ENCODE assay signal across 12 cellular contexts in the genomic region with DNA sequence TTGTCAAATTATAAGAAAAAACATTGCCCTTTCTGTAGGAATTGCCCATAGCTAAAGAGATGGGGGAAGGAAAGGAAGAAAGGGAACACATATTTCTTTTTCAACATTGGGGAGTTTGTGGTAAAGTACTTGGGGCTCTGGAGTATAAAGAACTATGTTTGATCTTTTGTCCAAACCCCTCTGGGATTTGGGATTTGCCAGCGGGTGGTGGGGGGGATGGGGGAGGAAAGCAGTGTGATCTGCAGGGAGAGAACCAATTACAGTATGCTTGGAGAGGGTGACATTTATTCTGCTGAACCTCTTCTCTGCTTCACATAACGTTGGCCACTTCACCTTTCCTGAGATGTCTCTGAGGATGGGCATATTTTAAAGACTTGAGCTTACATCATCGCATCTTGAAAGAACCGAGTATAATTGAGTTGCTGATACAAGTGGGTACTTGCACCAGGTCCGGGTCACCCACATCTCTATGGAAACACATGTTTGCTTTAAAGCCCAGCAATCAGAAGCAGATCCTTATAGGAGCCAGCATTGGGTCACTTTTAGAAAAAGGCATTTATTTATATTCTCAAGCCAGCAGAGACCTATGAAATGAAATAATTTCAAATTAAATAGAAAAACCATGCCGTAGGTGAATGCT.
DNase-seq lines count a peak whose midpoint lies in the region; ATAC-seq and TF ChIP-seq lines count a peak whose summit lies in the region.
"Had no signal": no experiment of that assay in that cellular context is flagged by ENCODE, and none has a peak within 500 bp of the region (broad histone marks: within the 10 kb centered on the region; RNA-seq: fewer than 3 reads in every experiment).

No MANE protein-coding gene starts in this region.

- ATAC-seq in HG03095 (IDR thresholded peaks at IDR 0.05; ENCODE audit: unreplicated experiment), result no peak
- ATAC-seq: natural killer cell had no signal

- no peaks in the 10 kb centered on the region for H3K36me3 Mint-ChIP-seq in MCF 10A (ENCODE audit: insufficient read depth, unreplicated experiment)
- H3K36me3 Mint-ChIP-seq: natural killer cell had no signal

- H3K27me3 ChIP-seq in breast epithelium (no peaks in the 10 kb centered on the region), brain microvascular endothelial cell (replicated peaks) (no peaks in the 10 kb centered on the region), mesenchymal stem cell (ENCODE audit: control insufficient read depth in 1 of 2, insufficient read depth in 1 of 2, low read length in 2 of 2) (no peaks in the 10 kb centered on the region)
- H3K27me3 ChIP-seq: BLaER1 treated with 17β-estradiol and CSF1 and Interleukin-3, amounts not matched to agents 10 nM and 100 nM had no signal

- H3K4me3 Mint-ChIP-seq in MCF 10A (ENCODE audit: unreplicated experiment), result no peak overlapping the region
- H3K4me3 Mint-ChIP-seq: natural killer cell had no signal

- H3K36me3 ChIP-seq in breast epithelium, result no peaks in the 10 kb centered on the region
- H3K36me3 ChIP-seq in brain microvascular endothelial cell (replicated peaks), result no peaks in the 10 kb centered on the region
- peaks cover 0 to 3% of the 10 kb centered on the region in 2 experiments for H3K36me3 ChIP-seq in mesenchymal stem cell (ENCODE audit: control insufficient read depth in 1 of 2, insufficient read depth in 2 of 2, low read depth in 1 of 2, low read length in 2 of 2)

- peaks cover 13% of the 10 kb centered on the region for H3K79me1 ChIP-seq in mesenchymal stem cell (replicated peaks; ENCODE audit: low read length, poor library complexity, severe bottlenecking)

- H3K9me3 ChIP-seq in breast epithelium, result no peaks in the 10 kb centered on the region
- no peaks in the 10 kb centered on the region for H3K9me3 ChIP-seq in mesenchymal stem cell (ENCODE audit: control insufficient read depth, low read length)
- H3K9me3 ChIP-seq: BLaER1 treated with 17β-estradiol and CSF1 and Interleukin-3, amounts not matched to agents 10 nM and 100 nM had no signal

- peaks cover 0 to 16% of the 10 kb centered on the region in 2 donors for H3K4me1 ChIP-seq in breast epithelium
- H3K4me1 ChIP-seq in mesenchymal stem cell (ENCODE audit: control insufficient read depth, insufficient read depth, low read depth, low read length), result peaks cover 22% of the 10 kb centered on the region

- no peak overlapping the region for H3K14ac ChIP-seq in mesenchymal stem cell (ENCODE audit: low read length in 2 of 2)

- no peak overlapping the region for H2BK120ac ChIP-seq in mesenchymal stem cell (ENCODE audit: low read depth, low read length)

- peak overlapping the region; percentile 69 to 77 for H3K27ac ChIP-seq in breast epithelium
- peak overlapping the region; percentile 54 for H3K27ac ChIP-seq in brain microvascular endothelial cell
- H3K27ac ChIP-seq in mesenchymal stem cell (ENCODE audit: low read length, poor library complexity, severe bottlenecking), result peak overlapping the region; percentile 84

- H2AFZ ChIP-seq in mesenchymal stem cell (ENCODE audit: low read depth, low read length), result no peak overlapping the region

- DNase-seq in breast epithelium (ENCODE audit: low spot score in 2 of 2), result no peak
- DNase-seq in MCF 10A (ENCODE audit: unreplicated experiment), result no peak
- DNase-seq in brain microvascular endothelial cell, result no peak
- peak; percentile 36 for DNase-seq in mesenchymal stem cell
- no peak for DNase-seq in KBM-7
- no peak for DNase-seq in dermis blood vessel endothelial cell
- no peak for DNase-seq in NCI-H1048 (lab: John Stamatoyannopoulos, UW)
- DNase-seq: GOT3; natural killer cell; NK-92 treated with Interleukin-12 subunit alpha and Interleukin-12 subunit beta, amount 100 ng/mL, for 24 hours had no signal

- H3K4me2 ChIP-seq in mesenchymal stem cell (ENCODE audit: low read length, poor library complexity, severe bottlenecking), result no peak overlapping the region

- no peaks in the 10 kb centered on the region for H3K27me3 Mint-ChIP-seq in MCF 10A (ENCODE audit: insufficient read depth, unreplicated experiment)

- intact Hi-C loops in breast epithelium (cut with DNase I; ENCODE audit: low total_unique reads) (no loop called here), MCF 10A (cut with micrococcal nuclease) (no loop called here)

- POLR2A ChIA-PET in MCF 10A (lab: Yijun Ruan, JAX), result interaction anchor here (0.6 to 1.0 kb wide), 2 partner anchors 13 to 204 kb away, joined by 3 read pairs; no protein-coding TSS in a partner anchor

- H3K4ac ChIP-seq in mesenchymal stem cell (ENCODE audit: low read depth in 1 of 2, low read length in 2 of 2), result peak overlapping the region; percentile 39 to 45

- TF ChIP-seq CTCF in breast epithelium (IDR thresholded peaks at IDR 0.05) (no peak), MCF 10A (IDR thresholded peaks at IDR 0.05; ENCODE audit: unreplicated experiment) (no peak), brain microvascular endothelial cell (IDR thresholded peaks at IDR 0.05; ENCODE audit: low read depth, low read length, missing control alignments) (no peak)

- no peak overlapping the region for H3K23ac ChIP-seq in mesenchymal stem cell (ENCODE audit: low read length in 2 of 2)

- in situ Hi-C loops in brain microvascular endothelial cell (cut with HindIII; ENCODE audit: low pct_ligation_motif_present, low sequenced_read_pairs) (no loop called here), KBM-7 (cut with MboI; ENCODE audit: low pct_unique_long_range_greater_than_20kb, low sequenced_read_pairs) (no loop called here)

- no peak overlapping the region for H2BK5ac ChIP-seq in mesenchymal stem cell (ENCODE audit: low read depth, low read length, poor library complexity, severe bottlenecking)

- peak overlapping the region in 1 of 2 experiments; percentile 40 for H3K18ac ChIP-seq in mesenchymal stem cell (ENCODE audit: low read depth in 1 of 2, low read length in 2 of 2)

- H3K4me1 Mint-ChIP-seq in MCF 10A (ENCODE audit: insufficient read depth, unreplicated experiment), result peaks cover 32% of the 10 kb centered on the region

- no TSS peak for BruUV-seq in MCF 10A (replicated peaks; lab: Mats Ljungman, UMichigan)

- H2BK15ac ChIP-seq in mesenchymal stem cell (ENCODE audit: low read depth, poor library complexity, severe bottlenecking), result peak overlapping the region; percentile 29

- no peak overlapping the region for H3K27ac Mint-ChIP-seq in MCF 10A (ENCODE audit: low read depth, unreplicated experiment)
- H3K27ac Mint-ChIP-seq: natural killer cell had no signal

- TF ChIP-seq POLR2A in breast epithelium (IDR thresholded peaks at IDR 0.05), result no peak

- peak overlapping the region in 1 of 2 experiments; percentile 18 for H2BK12ac ChIP-seq in mesenchymal stem cell (ENCODE audit: low read length in 2 of 2)

- no peak overlapping the region for H4K8ac ChIP-seq in mesenchymal stem cell (ENCODE audit: low read length)

- peak overlapping the region; percentile 79 for H3K9ac ChIP-seq in mesenchymal stem cell (ENCODE audit: low read length)
- H3K9ac ChIP-seq: BLaER1 treated with 17β-estradiol and CSF1 and Interleukin-3, amounts not matched to agents 10 nM and 100 nM had no signal

- WGBS in mesenchymal stem cell, result 38% methylated on average over 6 of the region's 6 CpGs

- no peak overlapping the region for H3K4me3 ChIP-seq in breast epithelium
- no peak overlapping the region for H3K4me3 ChIP-seq in brain microvascular endothelial cell (ENCODE audit: low read depth, low read length)
- peak overlapping the region in 1 of 2 experiments; percentile 51 for H3K4me3 ChIP-seq in mesenchymal stem cell (ENCODE audit: insufficient read depth in 1 of 2, low read depth in 1 of 2, low read length in 2 of 2)
- H3K4me3 ChIP-seq: BLaER1 treated with 17β-estradiol and CSF1 and Interleukin-3, amounts not matched to agents 10 nM and 100 nM had no signal

- no peak overlapping the region for H4K91ac ChIP-seq in mesenchymal stem cell (ENCODE audit: low read length)

- H2AK5ac ChIP-seq in mesenchymal stem cell (ENCODE audit: low read length, severe bottlenecking), result peak overlapping the region; percentile 84

- CTCF ChIA-PET in MCF 10A (lab: Yijun Ruan, JAX), result interaction anchor here (0.6 to 1.2 kb wide), 3 partner anchors 8 to 62 kb away, joined by 3 read pairs; no protein-coding TSS in a partner anchor

- no peaks in the 10 kb centered on the region for H3K9me3 Mint-ChIP-seq in MCF 10A (ENCODE audit: unreplicated experiment)
- H3K9me3 Mint-ChIP-seq: natural killer cell had no signal
